In genomic region chr4:10113362-10114047, GRCh38 we compare ENCODE assay signal across 15 cellular contexts. TPM values are rescaled to one million over a fixed set of nuclear protein-coding genes. Genes with fewer than 3 reads are reported as not detected.
DNase-seq lines count a peak whose midpoint lies in the region; ATAC-seq and TF ChIP-seq lines count a peak whose summit lies in the region.
"Had no signal": no experiment of that assay in that cellular context is flagged by ENCODE, and none has a peak within 500 bp of the region (broad histone marks: within the 10 kb centered on the region; RNA-seq: fewer than 3 reads in every experiment).

No MANE protein-coding gene starts in this region.

- H3K27ac Mint-ChIP-seq in activated T-helper 2 cell treated with anti-CD3 and anti-CD28 coated beads, Interferon-gamma antibody, Interleukin-2, Interleukin-4, amounts not matched to agents 10 μg/mL and 5 μg/mL and 100 μg/mL, durations not matched to agents 14 hours and 24 hours and 36 hours = peak overlapping the region; percentile 46
- H3K27ac Mint-ChIP-seq in mesothelial cell of epicardium = no peak overlapping the region

- no peak for DNase-seq in activated T-cell treated with anti-CD3 and anti-CD28 coated beads, Interleukin-2, amount 50 U/mL, for 4 hours
- DNase-seq in activated T-cell treated with anti-CD3 and anti-CD28 coated beads for 4 hours (no peak), mesothelial cell of epicardium (ENCODE audit: low spot score in 2 of 2, unreplicated experiment in 2 of 2) (no peak), transverse colon (no peak), GM19238 (ENCODE audit: insufficient read length, low spot score) (no peak)
- no peak for DNase-seq in activated T-helper 2 cell treated with anti-CD3 and anti-CD28 coated beads, Interferon-gamma antibody, Interleukin-2, Interleukin-4, amounts not matched to agents 10 μg/mL and 5 μg/mL and 100 μg/mL, durations not matched to agents 14 hours and 24 hours and 36 hours (ENCODE audit: low spot score)
- no peak for DNase-seq in activated CD4-positive, CD25-positive, alpha-beta regulatory T cell (lab: John Stamatoyannopoulos, UW)
- DNase-seq: glutamatergic neuron; left colon; NCI-H226; stimulated activated CD4-positive, alpha-beta T cell treated with anti-CD3 and anti-CD28 coated beads, Interleukin-4, amount 100 ng/mL, for 24 hours; substantia nigra had no signal

- no peak for TF ChIP-seq EP300 in transverse colon (IDR thresholded peaks at IDR 0.05; ENCODE audit: low read depth)

- no peaks in the 10 kb centered on the region for H3K9me3 ChIP-seq in transverse colon

- peaks cover 52% of the 10 kb centered on the region for H3K36me3 Mint-ChIP-seq in activated T-cell treated with anti-CD3 and anti-CD28 coated beads, Interleukin-2, amount 50 U/mL, for 4 hours (ENCODE audit: insufficient read depth)
- peaks cover 75% of the 10 kb centered on the region for H3K36me3 Mint-ChIP-seq in activated T-helper 2 cell treated with anti-CD3 and anti-CD28 coated beads, Interferon-gamma antibody, Interleukin-2, Interleukin-4, amounts not matched to agents 10 μg/mL and 5 μg/mL and 100 μg/mL, durations not matched to agents 14 hours and 24 hours and 36 hours (ENCODE audit: low read depth)
- H3K36me3 Mint-ChIP-seq in mesothelial cell of epicardium = peaks cover 24% of the 10 kb centered on the region

- in situ Hi-C loops in transverse colon (cut with MboI; ENCODE audit: low pct_ligation_motif_present in 1 of 4, low pct_unique_long_range_greater_than_20kb in 1 of 4, low sequenced_read_pairs in 3 of 4) = no loop called here

- no peaks in the 10 kb centered on the region for H3K27me3 Mint-ChIP-seq in activated T-cell treated with anti-CD3 and anti-CD28 coated beads, Interleukin-2, amount 50 U/mL, for 4 hours (ENCODE audit: low read depth)
- no peaks in the 10 kb centered on the region for H3K27me3 Mint-ChIP-seq in activated T-helper 2 cell treated with anti-CD3 and anti-CD28 coated beads, Interferon-gamma antibody, Interleukin-2, Interleukin-4, amounts not matched to agents 10 μg/mL and 5 μg/mL and 100 μg/mL, durations not matched to agents 14 hours and 24 hours and 36 hours (ENCODE audit: low read depth)
- H3K27me3 Mint-ChIP-seq in mesothelial cell of epicardium (ENCODE audit: low read depth) = no peaks in the 10 kb centered on the region

- no peak overlapping the region for H3K4me3 ChIP-seq in transverse colon

- TF ChIP-seq CTCF in mesothelial cell of epicardium (IDR thresholded peaks at IDR 0.05; ENCODE audit: unreplicated experiment) (no peak), transverse colon (IDR thresholded peaks at IDR 0.05) (no peak)

- peak overlapping the region; percentile 97 for H3K4me3 Mint-ChIP-seq in activated T-cell treated with anti-CD3 and anti-CD28 coated beads, Interleukin-2, amount 50 U/mL, for 4 hours
- peak overlapping the region; percentile 66 for H3K4me3 Mint-ChIP-seq in activated T-helper 2 cell treated with anti-CD3 and anti-CD28 coated beads, Interferon-gamma antibody, Interleukin-2, Interleukin-4, amounts not matched to agents 10 μg/mL and 5 μg/mL and 100 μg/mL, durations not matched to agents 14 hours and 24 hours and 36 hours (ENCODE audit: low read depth)
- H3K4me3 Mint-ChIP-seq in mesothelial cell of epicardium = peak overlapping the region; percentile 15

- 69 to 71% methylated on average over 10 to 12 of the region's 12 CpGs for WGBS in transverse colon (ENCODE audit: low coverage in 1 of 2), 2 donors

- intact Hi-C loops in activated T-helper 2 cell treated with anti-CD3 and anti-CD28 coated beads, Interferon-gamma antibody, Interleukin-2, Interleukin-4, amounts not matched to agents 10 μg/mL and 5 μg/mL and 100 μg/mL, durations not matched to agents 14 hours and 24 hours and 36 hours (cut with micrococcal nuclease) = no loop called here
- intact Hi-C loops in transverse colon (cut with DNase I; ENCODE audit: low total_unique reads) = no loop called here

- peaks cover 0 to 22% (median 2%) of the 10 kb centered on the region in 4 donors for H3K36me3 ChIP-seq in transverse colon

- ATAC-seq in activated T-cell treated with anti-CD3 and anti-CD28 coated beads, Interleukin-2, amount 50 U/mL, for 4 hours = no peak
- no peak for ATAC-seq in HG03196 (IDR thresholded peaks at IDR 0.05; ENCODE audit: unreplicated experiment)
- ATAC-seq: left colon had no signal

- H3K4me1 Mint-ChIP-seq in activated T-cell treated with anti-CD3 and anti-CD28 coated beads, Interleukin-2, amount 50 U/mL, for 4 hours (ENCODE audit: low read depth) = peaks cover 88% of the 10 kb centered on the region
- peaks cover 79% of the 10 kb centered on the region for H3K4me1 Mint-ChIP-seq in activated T-helper 2 cell treated with anti-CD3 and anti-CD28 coated beads, Interferon-gamma antibody, Interleukin-2, Interleukin-4, amounts not matched to agents 10 μg/mL and 5 μg/mL and 100 μg/mL, durations not matched to agents 14 hours and 24 hours and 36 hours (ENCODE audit: low read depth)
- H3K4me1 Mint-ChIP-seq in mesothelial cell of epicardium = peaks cover 43% of the 10 kb centered on the region

- H3K27ac ChIP-seq in transverse colon = peak overlapping the region in 3 of 4 donors; percentile 2 to 99 (median 98)
- H3K27ac ChIP-seq: parathyroid adenoma, VCaP had no signal

- H3K27me3 ChIP-seq in transverse colon = no peaks in the 10 kb centered on the region

- H3K9me3 Mint-ChIP-seq in activated T-cell treated with anti-CD3 and anti-CD28 coated beads, Interleukin-2, amount 50 U/mL, for 4 hours = no peaks in the 10 kb centered on the region
- no peaks in the 10 kb centered on the region for H3K9me3 Mint-ChIP-seq in activated T-helper 2 cell treated with anti-CD3 and anti-CD28 coated beads, Interferon-gamma antibody, Interleukin-2, Interleukin-4, amounts not matched to agents 10 μg/mL and 5 μg/mL and 100 μg/mL, durations not matched to agents 14 hours and 24 hours and 36 hours
- H3K9me3 Mint-ChIP-seq in mesothelial cell of epicardium = no peaks in the 10 kb centered on the region

- TF ChIP-seq POLR2A in transverse colon (IDR thresholded peaks at IDR 0.05) = no peak

- H3K4me1 ChIP-seq in transverse colon = peaks cover 58 to 85% (median 74%) of the 10 kb centered on the region in 4 donors

RNA-seq across cellular contexts. Expression of gene WDR1, which starts 3.1 kb away (rescaled TPM):
- total RNA-seq in activated T-cell treated with anti-CD3 and anti-CD28 coated beads, Interleukin-2, amount 50 U/mL, for 4 hours = 100 to 1,000 TPM; 291 to 356 (median 334) TPM
- total RNA-seq in activated T-helper 2 cell treated with anti-CD3 and anti-CD28 coated beads, Interferon-gamma antibody, Interleukin-2, Interleukin-4, amounts not matched to agents 10 μg/mL and 5 μg/mL and 100 μg/mL, durations not matched to agents 14 hours and 24 hours and 36 hours = 387 and 398 TPM in 2 replicates
- 227 to 229 TPM (median 227 TPM) in 3 replicates for total RNA-seq in mesothelial cell of epicardium
- total RNA-seq in transverse colon = 100 to 1,000 TPM; 196 to 268 (median 246) TPM

Comparison
In these comparisons a context has a peak if more than half of its experiments do, and no peak if none do; other contexts are left out.
1. H3K4me3 Mint-ChIP-seq: peak in every context shown above with its lines; median percentile 97 in activated T-cell treated with anti-CD3 and anti-CD28 coated beads, Interleukin-2, amount 50 U/mL, for 4 hours; 66 in activated T-helper 2 cell treated with anti-CD3 and anti-CD28 coated beads, Interferon-gamma antibody, Interleukin-2, Interleukin-4, amounts not matched to agents 10 μg/mL and 5 μg/mL and 100 μg/mL, durations not matched to agents 14 hours and 24 hours and 36 hours; 15 in mesothelial cell of epicardium.